In genomic region chr6:111875741-111876140, GRCh38 we compare ENCODE assay signal across 16 cellular contexts. TPM values are rescaled to one million over a fixed set of nuclear protein-coding genes. Genes with fewer than 3 reads are reported as not detected.
A peak's percentile ranks its signal among the peaks of the same experiment; 100 is the strongest.
DNase-seq lines count a peak whose midpoint lies in the region; ATAC-seq and TF ChIP-seq lines count a peak whose summit lies in the region.
"Had no signal": no experiment of that assay in that cellular context is flagged by ENCODE, and none has a peak within 500 bp of the region (broad histone marks: within the 10 kb centered on the region; RNA-seq: fewer than 3 reads in every experiment).

No MANE protein-coding gene starts in this region.

- H3K36me3 Mint-ChIP-seq in activated naive CD4-positive, alpha-beta T cell treated with anti-CD3 and anti-CD28 coated beads, Interleukin-2, amount 10 ng/mL, durations not matched to agents 7 days and 5 days = peaks cover 7% of the 10 kb centered on the region
- H3K36me3 Mint-ChIP-seq in activated naive CD4-positive, alpha-beta T cell treated with anti-CD3 and anti-CD28 coated beads for 36 hours (ENCODE audit: low read depth) = peaks cover 12% of the 10 kb centered on the region
- peaks cover 24% of the 10 kb centered on the region for H3K36me3 Mint-ChIP-seq in CD4-positive, alpha-beta T cell (ENCODE audit: low read depth)
- H3K36me3 Mint-ChIP-seq in brain = no peaks in the 10 kb centered on the region
- no peaks in the 10 kb centered on the region for H3K36me3 Mint-ChIP-seq in nephron (ENCODE audit: low read depth)
- peaks cover 15% of the 10 kb centered on the region for H3K36me3 Mint-ChIP-seq in activated CD4-positive, alpha-beta T cell treated with anti-CD3 and anti-CD28 coated beads for 36 hours (ENCODE audit: low read depth)

- peaks cover 30% of the 10 kb centered on the region for H3K4me1 Mint-ChIP-seq in activated naive CD4-positive, alpha-beta T cell treated with anti-CD3 and anti-CD28 coated beads, Interleukin-2, amount 10 ng/mL, durations not matched to agents 7 days and 5 days
- H3K4me1 Mint-ChIP-seq in activated naive CD4-positive, alpha-beta T cell treated with anti-CD3 and anti-CD28 coated beads for 36 hours (ENCODE audit: low read depth) = peaks cover 11% of the 10 kb centered on the region
- H3K4me1 Mint-ChIP-seq in CD4-positive, alpha-beta T cell (ENCODE audit: low read depth) = peaks cover 30% of the 10 kb centered on the region
- H3K4me1 Mint-ChIP-seq in brain (peaks cover 22% of the 10 kb centered on the region), nephron (peaks cover 21% of the 10 kb centered on the region)
- peaks cover 14% of the 10 kb centered on the region for H3K4me1 Mint-ChIP-seq in activated CD4-positive, alpha-beta T cell treated with anti-CD3 and anti-CD28 coated beads for 36 hours

- no peak for TF ChIP-seq CTCF in CD4-positive, alpha-beta T cell (IDR thresholded peaks at IDR 0.05)
- no peak for TF ChIP-seq CTCF in brain (conservative IDR thresholded peaks at IDR 0.05)
- TF ChIP-seq CTCF in nephron (IDR thresholded peaks at IDR 0.05; ENCODE audit: unreplicated experiment in 3 of 3) = no peak

- ATAC-seq in CD4-positive, alpha-beta T cell (ENCODE audit: poor library complexity) = no peak
- ATAC-seq in HG03045 (IDR thresholded peaks at IDR 0.05; ENCODE audit: unreplicated experiment) = no peak
- ATAC-seq in activated CD4-positive, alpha-beta T cell treated with anti-CD3 and anti-CD28 coated beads for 36 hours = no peak
- ATAC-seq: GM12878 had no signal

- no peaks in the 10 kb centered on the region for H3K27me3 ChIP-seq in CD4-positive, alpha-beta T cell (ENCODE audit: control insufficient read depth, insufficient read depth, low read length)
- H3K27me3 ChIP-seq: BLaER1 treated with 17β-estradiol and CSF1 and Interleukin-3, amounts not matched to agents 10 nM and 100 nM had no signal

- H3K9me3 Mint-ChIP-seq in activated naive CD4-positive, alpha-beta T cell treated with anti-CD3 and anti-CD28 coated beads, Interleukin-2, amount 10 ng/mL, durations not matched to agents 7 days and 5 days = peaks cover 8% of the 10 kb centered on the region
- peaks cover 8% of the 10 kb centered on the region for H3K9me3 Mint-ChIP-seq in activated naive CD4-positive, alpha-beta T cell treated with anti-CD3 and anti-CD28 coated beads for 36 hours
- H3K9me3 Mint-ChIP-seq in CD4-positive, alpha-beta T cell = peaks cover 1% of the 10 kb centered on the region
- H3K9me3 Mint-ChIP-seq in brain (no peaks in the 10 kb centered on the region), nephron (no peaks in the 10 kb centered on the region)
- H3K9me3 Mint-ChIP-seq in activated CD4-positive, alpha-beta T cell treated with anti-CD3 and anti-CD28 coated beads for 36 hours (ENCODE audit: low read depth) = peaks cover 9% of the 10 kb centered on the region

- no peaks in the 10 kb centered on the region for H3K9me3 ChIP-seq in CD4-positive, alpha-beta T cell (ENCODE audit: control insufficient read depth, low read length)

- CTCF ChIA-PET in activated naive CD4-positive, alpha-beta T cell treated with anti-CD3 and anti-CD28 coated beads, Interleukin-2, amount 10 ng/mL, durations not matched to agents 7 days and 5 days (lab: Charles Lee) = no interaction called here
- CTCF ChIA-PET in activated naive CD4-positive, alpha-beta T cell treated with anti-CD3 and anti-CD28 coated beads for 36 hours (lab: Charles Lee) = interaction anchor here (1.2 kb wide), 1 partner anchor 54 kb away, joined by 5 read pairs; no protein-coding TSS in a partner anchor
- CTCF ChIA-PET in CD4-positive, alpha-beta T cell (lab: Charles Lee) = no interaction called here
- CTCF ChIA-PET in activated CD4-positive, alpha-beta T cell treated with anti-CD3 and anti-CD28 coated beads for 36 hours (lab: Charles Lee) = interaction anchor here (0.9 to 1.0 kb wide), 2 partner anchors 121 to 142 kb away, joined by 3 read pairs; no protein-coding TSS in a partner anchor

- H3K27ac ChIP-seq in CD4-positive, alpha-beta T cell (ENCODE audit: low read depth, low read length) = no peak overlapping the region
- H3K27ac ChIP-seq: BLaER1 treated with 17β-estradiol and CSF1 and Interleukin-3, amounts not matched to agents 10 nM and 100 nM had no signal

- POLR2A ChIA-PET in CD4-positive, alpha-beta T cell (lab: Charles Lee) = no interaction called here
- POLR2A ChIA-PET in activated CD4-positive, alpha-beta T cell treated with anti-CD3 and anti-CD28 coated beads for 36 hours (lab: Charles Lee) = no interaction called here

- peak overlapping the region; percentile 24 for H3K4me3 Mint-ChIP-seq in activated naive CD4-positive, alpha-beta T cell treated with anti-CD3 and anti-CD28 coated beads, Interleukin-2, amount 10 ng/mL, durations not matched to agents 7 days and 5 days
- no peak overlapping the region for H3K4me3 Mint-ChIP-seq in activated naive CD4-positive, alpha-beta T cell treated with anti-CD3 and anti-CD28 coated beads for 36 hours
- H3K4me3 Mint-ChIP-seq in CD4-positive, alpha-beta T cell = peak overlapping the region; percentile 64
- H3K4me3 Mint-ChIP-seq in brain = peak overlapping the region in 4 of 5 experiments; percentile 49 to 84 (median 52)
- peak overlapping the region; percentile 39 to 60 (median 50) for H3K4me3 Mint-ChIP-seq in nephron
- H3K4me3 Mint-ChIP-seq in activated CD4-positive, alpha-beta T cell treated with anti-CD3 and anti-CD28 coated beads for 36 hours = no peak overlapping the region

- no peak overlapping the region for H3K27ac Mint-ChIP-seq in activated naive CD4-positive, alpha-beta T cell treated with anti-CD3 and anti-CD28 coated beads, Interleukin-2, amount 10 ng/mL, durations not matched to agents 7 days and 5 days
- no peak overlapping the region for H3K27ac Mint-ChIP-seq in activated naive CD4-positive, alpha-beta T cell treated with anti-CD3 and anti-CD28 coated beads for 36 hours
- H3K27ac Mint-ChIP-seq in CD4-positive, alpha-beta T cell = no peak overlapping the region
- H3K27ac Mint-ChIP-seq in brain (no peak overlapping the region), nephron (no peak overlapping the region)
- H3K27ac Mint-ChIP-seq in activated CD4-positive, alpha-beta T cell treated with anti-CD3 and anti-CD28 coated beads for 36 hours = no peak overlapping the region

- no peak for DNase-seq in activated naive CD4-positive, alpha-beta T cell treated with anti-CD3 and anti-CD28 coated beads, Interleukin-2, amount 10 ng/mL, durations not matched to agents 7 days and 5 days
- DNase-seq in activated naive CD4-positive, alpha-beta T cell treated with anti-CD3 and anti-CD28 coated beads for 36 hours = no peak
- no peak for DNase-seq in CD4-positive, alpha-beta T cell
- DNase-seq in activated CD4-positive, alpha-beta T cell treated with anti-CD3 and anti-CD28 coated beads for 36 hours = no peak
- DNase-seq in MV-4-11 (lab: John Stamatoyannopoulos, UW) = no peak
- DNase-seq: 8988T; AML-193; Calu3; CD4-positive, CD25-positive, alpha-beta regulatory T cell; DMS 273 treated with DMSO at 0.1 percent for 48 hours; HCEC 1CT had no signal

- intact Hi-C loops in activated naive CD4-positive, alpha-beta T cell treated with anti-CD3 and anti-CD28 coated beads for 36 hours (cut with micrococcal nuclease) = no loop called here
- intact Hi-C loops in CD4-positive, alpha-beta T cell (cut with DNase I, micrococcal nuclease) = no loop called here
- intact Hi-C loops in activated CD4-positive, alpha-beta T cell treated with anti-CD3 and anti-CD28 coated beads for 36 hours (cut with DNase I, micrococcal nuclease) = loop anchor here in 1 of 2 experiments (10.0 kb wide), 1 partner anchor 1001 kb away; the partner anchor contains the start of gene AMD1

- peaks cover 4% of the 10 kb centered on the region for H3K27me3 Mint-ChIP-seq in activated naive CD4-positive, alpha-beta T cell treated with anti-CD3 and anti-CD28 coated beads, Interleukin-2, amount 10 ng/mL, durations not matched to agents 7 days and 5 days
- H3K27me3 Mint-ChIP-seq in activated naive CD4-positive, alpha-beta T cell treated with anti-CD3 and anti-CD28 coated beads for 36 hours (ENCODE audit: low read depth) = no peaks in the 10 kb centered on the region
- no peaks in the 10 kb centered on the region for H3K27me3 Mint-ChIP-seq in CD4-positive, alpha-beta T cell
- H3K27me3 Mint-ChIP-seq in brain (peaks cover 10% of the 10 kb centered on the region), nephron (ENCODE audit: low read depth) (peaks cover 10% of the 10 kb centered on the region)
- H3K27me3 Mint-ChIP-seq in activated CD4-positive, alpha-beta T cell treated with anti-CD3 and anti-CD28 coated beads for 36 hours = no peaks in the 10 kb centered on the region

RNA-seq across cellular contexts. Expression of gene FYN, which starts 2.5 kb away (rescaled TPM):
- 100 to 1,000 TPM; 236 to 244 TPM for total RNA-seq in activated naive CD4-positive, alpha-beta T cell treated with anti-CD3 and anti-CD28 coated beads for 36 hours
- 100 to 1,000 TPM; 419 TPM for total RNA-seq in CD4-positive, alpha-beta T cell
- polyA plus RNA-seq in brain (ENCODE audit: insufficient read depth, low read depth, low replicate concordance) = 338 TPM
- 100 to 1,000 TPM; 345 to 504 TPM for total RNA-seq in activated CD4-positive, alpha-beta T cell treated with anti-CD3 and anti-CD28 coated beads for 36 hours

Comparison
In these comparisons a context has a peak if more than half of its experiments do, and no peak if none do; other contexts are left out.
1. H3K4me3 Mint-ChIP-seq: peak in activated naive CD4-positive, alpha-beta T cell treated with anti-CD3 and anti-CD28 coated beads, Interleukin-2, amount 10 ng/mL, durations not matched to agents 7 days and 5 days (single experiment), CD4-positive, alpha-beta T cell (single experiment), brain (4 of 5) and nephron (3 of 3); none in activated naive CD4-positive, alpha-beta T cell treated with anti-CD3 and anti-CD28 coated beads for 36 hours (single experiment) and activated CD4-positive, alpha-beta T cell treated with anti-CD3 and anti-CD28 coated beads for 36 hours (single experiment).
2. CTCF ChIA-PET loops: an anchor here in activated naive CD4-positive, alpha-beta T cell treated with anti-CD3 and anti-CD28 coated beads for 36 hours (1.2 kb wide) and activated CD4-positive, alpha-beta T cell treated with anti-CD3 and anti-CD28 coated beads for 36 hours (0.9 to 1.0 kb wide); none called in activated naive CD4-positive, alpha-beta T cell treated with anti-CD3 and anti-CD28 coated beads, Interleukin-2, amount 10 ng/mL, durations not matched to agents 7 days and 5 days and CD4-positive, alpha-beta T cell.